1 cellular context compared by ENCODE assay signal in the genomic region with DNA sequence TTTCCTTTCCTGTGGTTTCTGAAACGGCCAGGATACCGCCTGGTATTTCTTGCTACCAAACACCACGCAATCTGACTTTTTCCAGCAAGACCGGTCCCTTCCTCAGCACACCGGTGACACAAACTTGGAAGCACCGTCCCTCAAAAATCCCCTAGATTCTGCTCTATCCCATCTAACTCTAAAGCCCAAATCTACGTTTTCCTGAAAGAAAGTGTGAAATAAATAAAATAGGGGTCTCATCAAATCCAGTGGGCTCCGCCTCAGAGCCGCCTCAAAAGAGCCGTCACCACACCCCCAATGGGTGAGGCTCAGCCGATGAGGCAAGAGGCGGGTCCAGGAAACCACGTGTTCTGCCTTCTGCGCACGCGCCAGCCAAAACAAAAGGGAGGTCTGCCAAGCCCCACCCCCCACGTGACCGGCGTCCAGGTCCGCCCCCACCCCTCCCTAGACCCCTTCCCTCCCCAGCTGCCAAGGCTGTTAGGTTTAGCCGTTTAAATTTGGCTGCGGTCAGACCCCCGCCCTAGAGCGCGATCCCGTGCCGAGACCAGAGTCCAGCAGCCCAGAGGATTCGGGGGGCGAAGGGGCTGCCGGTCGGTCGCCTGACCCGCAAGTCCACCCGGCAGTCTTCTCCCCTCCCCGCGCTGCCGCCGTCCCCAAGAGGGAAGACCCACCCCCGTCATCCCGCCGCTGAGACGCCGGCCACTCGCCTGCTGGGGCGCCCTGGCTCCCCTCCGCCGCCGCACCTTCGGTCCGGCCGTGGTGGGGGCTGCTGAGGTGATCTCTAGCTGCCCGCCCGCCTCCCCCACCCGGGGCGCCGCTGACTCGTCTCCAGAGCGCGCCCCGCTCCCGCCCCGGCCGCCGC.
A peak's percentile ranks its signal among the peaks of the same experiment; 100 is the strongest.
TF ChIP-seq lines count a peak whose summit lies in the region.

No MANE protein-coding gene starts in this region.

TF ChIP-seq in H1, 55 proteins besides CTCF, POLR2A, EP300 and RAD21:
- TF ChIP-seq CBX8 (IDR thresholded peaks at IDR 0.05; ENCODE audit: borderline replicate concordance, low read depth, low read length) (no peak), E2F6 (IDR thresholded peaks at IDR 0.05) (no peak), KDM1A (IDR thresholded peaks at IDR 0.05; ENCODE audit: borderline replicate concordance, low read length) (no peak), TAF1 (IDR thresholded peaks at IDR 0.05; ENCODE audit: low read depth, low read length) (peak; percentile 69; the same call in 1 of the 2 replicates), CREB1 (IDR thresholded peaks at IDR 0.05) (no peak), EZH2 (IDR thresholded peaks at IDR 0.05; ENCODE audit: low read depth, low read length, severe bottlenecking) (no peak), PHF8 (conservative IDR thresholded peaks at IDR 0.05; ENCODE audit: low read depth, low read length) (peak; percentile 83), TCF12 (IDR thresholded peaks at IDR 0.05; ENCODE audit: low read depth, low read length) (no peak), RNF2 (IDR thresholded peaks at IDR 0.05; ENCODE audit: borderline replicate concordance, low read depth, low read length, missing control alignments, poor library complexity, severe bottlenecking) (no peak), SIRT6 (IDR thresholded peaks at IDR 0.05; ENCODE audit: low read length) (no peak), FOSL1 (IDR thresholded peaks at IDR 0.05; ENCODE audit: insufficient read depth, low read depth, low read length) (no peak), TBP (IDR thresholded peaks at IDR 0.05; ENCODE audit: low read depth, low read length) (peak; percentile 34; the same call in 1 of the 2 replicates), SIN3A (conservative IDR thresholded peaks at IDR 0.05 in 1 of 2, IDR thresholded peaks at IDR 0.05 in 1 of 2; ENCODE audit: low read depth in 1 of 2, low read length in 2 of 2) (peak in 1 of 2 experiments; percentile 66; a peak in 3 of 4 replicates), NRF1 (IDR thresholded peaks at IDR 0.05; ENCODE audit: low read depth, low read length) (peak; percentile 67), ASH2L (IDR thresholded peaks at IDR 0.05; ENCODE audit: low read length) (peak; percentile 89), BCL11A (IDR thresholded peaks at IDR 0.05; ENCODE audit: low read depth in 2 of 2, low read length in 2 of 2) (no peak), EGR1 (IDR thresholded peaks at IDR 0.05; ENCODE audit: borderline replicate concordance, low read depth, low read length) (no peak), JUN (IDR thresholded peaks at IDR 0.05; ENCODE audit: low read depth, low read length) (no peak), RBBP5 (IDR thresholded peaks at IDR 0.05; ENCODE audit: borderline replicate concordance, low read depth, low read length) (0 out of 2 replicates have a peak, but pooled peaks have one; percentile 18), ATF3 (IDR thresholded peaks at IDR 0.05; ENCODE audit: insufficient read depth, low read depth, low read length) (peak; percentile 91), POLR2AphosphoS5 (IDR thresholded peaks at IDR 0.05; ENCODE audit: low read depth, low read length) (peak; percentile 38; the same call in 1 of the 2 replicates), KDM5A (IDR thresholded peaks at IDR 0.05; ENCODE audit: low read length) (no peak), HDAC2 (IDR thresholded peaks at IDR 0.05; ENCODE audit: borderline replicate concordance in 1 of 2, low read depth in 2 of 2, low read length in 2 of 2) (no peak), BACH1 (IDR thresholded peaks at IDR 0.05; ENCODE audit: low read length) (no peak), SP1 (IDR thresholded peaks at IDR 0.05; ENCODE audit: low read depth, low read length) (no peak), CEBPB (IDR thresholded peaks at IDR 0.05; ENCODE audit: low read depth, low read length) (peak; percentile 87), SP4 (IDR thresholded peaks at IDR 0.05; ENCODE audit: low read length) (no peak; the same call in 1 of the 2 replicates), POU5F1 (IDR thresholded peaks at IDR 0.05; ENCODE audit: low read depth, low read length) (no peak), RFX5 (IDR thresholded peaks at IDR 0.05; ENCODE audit: borderline replicate concordance, low read depth, low read length) (no peak), CHD1 (IDR thresholded peaks at IDR 0.05; ENCODE audit: low read depth, low read length) (no peak), SP2 (IDR thresholded peaks at IDR 0.05; ENCODE audit: low read length) (no peak), GTF2F1 (IDR thresholded peaks at IDR 0.05; ENCODE audit: borderline replicate concordance, low read depth, low read length) (no peak), NANOG (IDR thresholded peaks at IDR 0.05; ENCODE audit: insufficient read depth, low read depth, low read length, poor library complexity, severe bottlenecking) (no peak), JUND (IDR thresholded peaks at IDR 0.05; ENCODE audit: low read length) (no peak), RXRA (IDR thresholded peaks at IDR 0.05; ENCODE audit: insufficient read depth, low read depth, low read length) (no peak), SAP30 (IDR thresholded peaks at IDR 0.05; ENCODE audit: insufficient read depth, insufficient replicate concordance, low read length) (peak; percentile 75), KDM4A (IDR thresholded peaks at IDR 0.05; ENCODE audit: low read depth, low read length, severe bottlenecking) (peak; percentile 8), SRF (IDR thresholded peaks at IDR 0.05; ENCODE audit: low read depth, low read length) (no peak), TEAD4 (IDR thresholded peaks at IDR 0.05; ENCODE audit: low read depth, low read length) (peak; percentile 83), ZNF274 (IDR thresholded peaks at IDR 0.05; ENCODE audit: borderline replicate concordance, extremely low read depth, low read length) (no peak), CBX5 (IDR thresholded peaks at IDR 0.05; ENCODE audit: low read depth, low read length) (no peak), HDAC6 (IDR thresholded peaks at IDR 0.05; ENCODE audit: low read depth, low read length) (no peak), MAFK (IDR thresholded peaks at IDR 0.05; ENCODE audit: low read depth, low read length) (no peak), TAF7 (optimal IDR thresholded peaks at IDR 0.05; ENCODE audit: borderline replicate concordance, low read depth, low read length) (peak; percentile 28)
- TF ChIP-seq, protein P1, sequence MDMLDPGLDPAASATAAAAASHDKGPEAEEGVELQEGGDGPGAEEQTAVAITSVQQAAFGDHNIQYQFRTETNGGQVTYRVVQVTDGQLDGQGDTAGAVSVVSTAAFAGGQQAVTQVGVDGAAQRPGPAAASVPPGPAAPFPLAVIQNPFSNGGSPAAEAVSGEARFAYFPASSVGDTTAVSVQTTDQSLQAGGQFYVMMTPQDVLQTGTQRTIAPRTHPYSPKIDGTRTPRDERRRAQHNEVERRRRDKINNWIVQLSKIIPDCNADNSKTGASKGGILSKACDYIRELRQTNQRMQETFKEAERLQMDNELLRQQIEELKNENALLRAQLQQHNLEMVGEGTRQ (IDR thresholded peaks at IDR 0.05; ENCODE audit: low read length): peak; percentile 95
- TF ChIP-seq, protein P2, sequence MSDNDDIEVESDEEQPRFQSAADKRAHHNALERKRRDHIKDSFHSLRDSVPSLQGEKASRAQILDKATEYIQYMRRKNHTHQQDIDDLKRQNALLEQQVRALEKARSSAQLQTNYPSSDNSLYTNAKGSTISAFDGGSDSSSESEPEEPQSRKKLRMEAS (IDR thresholded peaks at IDR 0.05): peak; percentile 51
- TF ChIP-seq, protein P3, sequence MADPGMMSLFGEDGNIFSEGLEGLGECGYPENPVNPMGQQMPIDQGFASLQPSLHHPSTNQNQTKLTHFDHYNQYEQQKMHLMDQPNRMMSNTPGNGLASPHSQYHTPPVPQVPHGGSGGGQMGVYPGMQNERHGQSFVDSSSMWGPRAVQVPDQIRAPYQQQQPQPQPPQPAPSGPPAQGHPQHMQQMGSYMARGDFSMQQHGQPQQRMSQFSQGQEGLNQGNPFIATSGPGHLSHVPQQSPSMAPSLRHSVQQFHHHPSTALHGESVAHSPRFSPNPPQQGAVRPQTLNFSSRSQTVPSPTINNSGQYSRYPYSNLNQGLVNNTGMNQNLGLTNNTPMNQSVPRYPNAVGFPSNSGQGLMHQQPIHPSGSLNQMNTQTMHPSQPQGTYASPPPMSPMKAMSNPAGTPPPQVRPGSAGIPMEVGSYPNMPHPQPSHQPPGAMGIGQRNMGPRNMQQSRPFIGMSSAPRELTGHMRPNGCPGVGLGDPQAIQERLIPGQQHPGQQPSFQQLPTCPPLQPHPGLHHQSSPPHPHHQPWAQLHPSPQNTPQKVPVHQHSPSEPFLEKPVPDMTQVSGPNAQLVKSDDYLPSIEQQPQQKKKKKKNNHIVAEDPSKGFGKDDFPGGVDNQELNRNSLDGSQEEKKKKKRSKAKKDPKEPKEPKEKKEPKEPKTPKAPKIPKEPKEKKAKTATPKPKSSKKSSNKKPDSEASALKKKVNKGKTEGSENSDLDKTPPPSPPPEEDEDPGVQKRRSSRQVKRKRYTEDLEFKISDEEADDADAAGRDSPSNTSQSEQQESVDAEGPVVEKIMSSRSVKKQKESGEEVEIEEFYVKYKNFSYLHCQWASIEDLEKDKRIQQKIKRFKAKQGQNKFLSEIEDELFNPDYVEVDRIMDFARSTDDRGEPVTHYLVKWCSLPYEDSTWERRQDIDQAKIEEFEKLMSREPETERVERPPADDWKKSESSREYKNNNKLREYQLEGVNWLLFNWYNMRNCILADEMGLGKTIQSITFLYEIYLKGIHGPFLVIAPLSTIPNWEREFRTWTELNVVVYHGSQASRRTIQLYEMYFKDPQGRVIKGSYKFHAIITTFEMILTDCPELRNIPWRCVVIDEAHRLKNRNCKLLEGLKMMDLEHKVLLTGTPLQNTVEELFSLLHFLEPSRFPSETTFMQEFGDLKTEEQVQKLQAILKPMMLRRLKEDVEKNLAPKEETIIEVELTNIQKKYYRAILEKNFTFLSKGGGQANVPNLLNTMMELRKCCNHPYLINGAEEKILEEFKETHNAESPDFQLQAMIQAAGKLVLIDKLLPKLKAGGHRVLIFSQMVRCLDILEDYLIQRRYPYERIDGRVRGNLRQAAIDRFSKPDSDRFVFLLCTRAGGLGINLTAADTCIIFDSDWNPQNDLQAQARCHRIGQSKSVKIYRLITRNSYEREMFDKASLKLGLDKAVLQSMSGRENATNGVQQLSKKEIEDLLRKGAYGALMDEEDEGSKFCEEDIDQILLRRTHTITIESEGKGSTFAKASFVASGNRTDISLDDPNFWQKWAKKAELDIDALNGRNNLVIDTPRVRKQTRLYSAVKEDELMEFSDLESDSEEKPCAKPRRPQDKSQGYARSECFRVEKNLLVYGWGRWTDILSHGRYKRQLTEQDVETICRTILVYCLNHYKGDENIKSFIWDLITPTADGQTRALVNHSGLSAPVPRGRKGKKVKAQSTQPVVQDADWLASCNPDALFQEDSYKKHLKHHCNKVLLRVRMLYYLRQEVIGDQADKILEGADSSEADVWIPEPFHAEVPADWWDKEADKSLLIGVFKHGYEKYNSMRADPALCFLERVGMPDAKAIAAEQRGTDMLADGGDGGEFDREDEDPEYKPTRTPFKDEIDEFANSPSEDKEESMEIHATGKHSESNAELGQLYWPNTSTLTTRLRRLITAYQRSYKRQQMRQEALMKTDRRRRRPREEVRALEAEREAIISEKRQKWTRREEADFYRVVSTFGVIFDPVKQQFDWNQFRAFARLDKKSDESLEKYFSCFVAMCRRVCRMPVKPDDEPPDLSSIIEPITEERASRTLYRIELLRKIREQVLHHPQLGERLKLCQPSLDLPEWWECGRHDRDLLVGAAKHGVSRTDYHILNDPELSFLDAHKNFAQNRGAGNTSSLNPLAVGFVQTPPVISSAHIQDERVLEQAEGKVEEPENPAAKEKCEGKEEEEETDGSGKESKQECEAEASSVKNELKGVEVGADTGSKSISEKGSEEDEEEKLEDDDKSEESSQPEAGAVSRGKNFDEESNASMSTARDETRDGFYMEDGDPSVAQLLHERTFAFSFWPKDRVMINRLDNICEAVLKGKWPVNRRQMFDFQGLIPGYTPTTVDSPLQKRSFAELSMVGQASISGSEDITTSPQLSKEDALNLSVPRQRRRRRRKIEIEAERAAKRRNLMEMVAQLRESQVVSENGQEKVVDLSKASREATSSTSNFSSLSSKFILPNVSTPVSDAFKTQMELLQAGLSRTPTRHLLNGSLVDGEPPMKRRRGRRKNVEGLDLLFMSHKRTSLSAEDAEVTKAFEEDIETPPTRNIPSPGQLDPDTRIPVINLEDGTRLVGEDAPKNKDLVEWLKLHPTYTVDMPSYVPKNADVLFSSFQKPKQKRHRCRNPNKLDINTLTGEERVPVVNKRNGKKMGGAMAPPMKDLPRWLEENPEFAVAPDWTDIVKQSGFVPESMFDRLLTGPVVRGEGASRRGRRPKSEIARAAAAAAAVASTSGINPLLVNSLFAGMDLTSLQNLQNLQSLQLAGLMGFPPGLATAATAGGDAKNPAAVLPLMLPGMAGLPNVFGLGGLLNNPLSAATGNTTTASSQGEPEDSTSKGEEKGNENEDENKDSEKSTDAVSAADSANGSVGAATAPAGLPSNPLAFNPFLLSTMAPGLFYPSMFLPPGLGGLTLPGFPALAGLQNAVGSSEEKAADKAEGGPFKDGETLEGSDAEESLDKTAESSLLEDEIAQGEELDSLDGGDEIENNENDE (IDR thresholded peaks at IDR 0.05; ENCODE audit: insufficient replicate concordance, low read length): no peak
TF ChIP-seq in H1: peak in this region for 16.
